ENCODE assay signal across 8 cellular contexts in the genomic region with DNA sequence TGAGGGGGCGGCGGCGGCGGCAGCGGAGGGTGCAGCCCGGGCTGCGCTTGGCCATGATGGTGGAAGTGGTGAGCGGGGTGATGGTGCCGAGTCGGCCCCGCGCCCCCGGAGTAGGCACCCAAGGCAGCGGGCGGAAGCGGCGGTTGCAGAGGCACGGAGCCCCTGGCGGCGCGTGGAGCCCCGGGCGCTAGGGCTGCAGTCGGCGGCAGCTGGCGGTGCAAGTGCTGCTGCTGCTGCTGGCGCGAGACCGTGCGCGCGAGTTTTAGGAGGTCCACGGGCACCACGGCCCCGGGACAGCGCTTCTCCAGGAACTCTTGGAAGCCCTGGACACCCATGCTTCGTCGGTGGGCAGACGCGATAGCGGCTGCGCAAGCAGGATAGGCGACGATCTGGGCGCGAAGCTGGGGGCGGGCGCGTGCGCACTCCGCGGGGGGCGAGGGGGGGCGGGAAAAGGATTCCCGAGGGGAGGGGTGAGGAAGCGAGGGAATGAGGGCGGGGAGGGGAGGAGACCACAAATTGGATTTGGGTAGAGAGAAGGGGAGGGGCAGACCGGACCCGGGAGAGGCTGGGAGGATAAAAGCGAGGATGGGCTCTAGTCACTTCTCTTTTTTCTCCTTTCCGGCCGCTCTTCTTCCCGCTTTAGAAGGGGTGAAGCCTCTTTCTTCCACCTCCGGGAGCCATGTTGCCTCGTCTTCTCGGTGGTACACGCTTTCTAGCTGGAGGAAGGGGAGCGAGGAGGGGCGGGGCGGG. TPM values are rescaled to one million over a fixed set of nuclear protein-coding genes. Genes with fewer than 3 reads are reported as not detected.
A peak's percentile ranks its signal among the peaks of the same experiment; 100 is the strongest.
DNase-seq lines count a peak whose midpoint lies in the region; ATAC-seq and TF ChIP-seq lines count a peak whose summit lies in the region.

TSS of gene FAM120C (minus strand) at position 391 of the 750 bp plus-strand sequence. CDS start at position 335, 56 bp downstream.

- peak; percentile 37 for ATAC-seq in GM21367 (IDR thresholded peaks at IDR 0.05; ENCODE audit: unreplicated experiment)

- H3K36me3 ChIP-seq in HUES64 (ENCODE audit: insufficient read depth, low read length) (peaks cover 3% of the 10 kb centered on the region; the same call in 1 of the 2 replicates), mucosa of rectum (ENCODE audit: control insufficient read depth in 2 of 2, insufficient read depth in 2 of 2, low read length in 2 of 2) (no peaks in the 10 kb centered on the region)

- peak within 1 kb of the TSS; percentile 94 for H3K9ac ChIP-seq in HUES64 (ENCODE audit: low read depth, low read length)
- H3K9ac ChIP-seq in mucosa of rectum (ENCODE audit: low read depth in 1 of 2, low read length in 2 of 2), result peak within 1 kb of the TSS; percentile 60 to 62

- H3K9me3 ChIP-seq in HUES64 (ENCODE audit: insufficient read depth, low read depth, low read length) (no peaks in the 10 kb centered on the region), mucosa of rectum (ENCODE audit: control insufficient read depth in 2 of 2, low read length in 2 of 2) (no peaks in the 10 kb centered on the region)

- WGBS in HUES64, result under 1% methylated on average over 60 of the region's 70 CpGs

- DNase-seq in CMK (ENCODE audit: low read depth) (peak; percentile 56), OCI-M1 (lab: John Stamatoyannopoulos, UW) (peak; percentile 90), activated T-cell treated with anti-CD3 and anti-CD28 coated beads for 48 hours (ENCODE audit: low read depth) (peak; percentile 52), epithelial cell of proximal tubule (ENCODE audit: low read depth) (no peak)
- DNase-seq in stimulated activated CD8-positive, alpha-beta memory T cell treated with anti-CD3 and anti-CD28 coated beads, Interleukin-4, amount 100 ng/mL, for 24 hours (ENCODE audit: low read depth), result peak; percentile 42

- TF ChIP-seq CTCF in epithelial cell of proximal tubule (conservative IDR thresholded peaks at IDR 0.05; ENCODE audit: low read depth, low read length), result no peak

- H3K4me3 ChIP-seq in HUES64 (ENCODE audit: low read length) (peak within 1 kb of the TSS; percentile 80), epithelial cell of proximal tubule (ENCODE audit: low read depth, low read length) (peak within 1 kb of the TSS; percentile 66), mucosa of rectum (ENCODE audit: low read length in 2 of 2) (peak within 1 kb of the TSS; percentile 65 to 74)

- H3K27ac ChIP-seq in HUES64 (ENCODE audit: low read depth, low read length), result peak within 1 kb of the TSS; percentile 93
- peak within 1 kb of the TSS; percentile 64 to 84 for H3K27ac ChIP-seq in mucosa of rectum (ENCODE audit: low read depth in 2 of 2, low read length in 2 of 2)

- H3K4me1 ChIP-seq in HUES64 (ENCODE audit: insufficient read depth, low read length) (peaks cover 14% of the 10 kb centered on the region), mucosa of rectum (ENCODE audit: control insufficient read depth in 2 of 2, insufficient read depth in 2 of 2, low read length in 2 of 2) (peaks cover 0 to 3% of the 10 kb centered on the region in 2 donors)

- H3K27me3 ChIP-seq in HUES64 (ENCODE audit: insufficient read depth, low read length), result no peaks in the 10 kb centered on the region
- H3K27me3 ChIP-seq in mucosa of rectum (ENCODE audit: control insufficient read depth in 2 of 2, insufficient read depth in 2 of 2, low read length in 2 of 2), result no peaks in the 10 kb centered on the region

RNA-seq across cellular contexts. Expression of gene FAM120C, which starts in this region (rescaled TPM):
- 4.1 TPM for polyA plus RNA-seq in HUES64 (2013, experiment 1 of 2)
- polyA plus RNA-seq in HUES64 (2013, experiment 2 of 2), result 2.7 TPM
- total RNA-seq in epithelial cell of proximal tubule, result 4.4 and 6.2 TPM in 2 replicates
